Comparison of ENCODE assay signal across 11 cellular contexts in genomic region chr22:42632096-42632495, GRCh38. TPM values are rescaled to one million over a fixed set of nuclear protein-coding genes. Genes with fewer than 3 reads are reported as not detected.
DNase-seq lines count a peak whose midpoint lies in the region; ATAC-seq, FAIRE-seq and TF ChIP-seq lines count a peak whose summit lies in the region.
"Had no signal": no experiment of that assay in that cellular context is flagged by ENCODE, and none has a peak within 500 bp of the region (broad histone marks: within the 10 kb centered on the region; RNA-seq: fewer than 3 reads in every experiment).

No MANE protein-coding gene starts in this region.

- TF ChIP-seq EP300 in A549 (IDR thresholded peaks at IDR 0.05), result no peak

- no peak for TF ChIP-seq CTCF in A549 (IDR thresholded peaks at IDR 0.05)
- TF ChIP-seq CTCF in GM12874 (IDR thresholded peaks at IDR 0.05; ENCODE audit: insufficient read depth, low read depth, low read length), result peak; percentile 23; the same call in 1 of the 2 replicates
- TF ChIP-seq CTCF in adrenal gland (IDR thresholded peaks at IDR 0.05), result peak in 4 of 6 experiments; percentile 12 to 29 (median 21)
- TF ChIP-seq CTCF in kidney (IDR thresholded peaks at IDR 0.05; ENCODE audit: borderline replicate concordance, extremely low read depth, insufficient read depth), result peak; percentile 8

- ATAC-seq in A549, result peak; percentile 42 to 61; a peak in 4 of 6 replicates

- H3K27me3 ChIP-seq in adrenal gland, result no peaks in the 10 kb centered on the region

- POLR2A ChIA-PET in A549 (lab: Yijun Ruan, JAX), result no interaction called here

- 77% methylated on average over 13 of the region's 13 CpGs for WGBS in A549 (ENCODE audit: missing lambda C conversion rate)
- WGBS in adrenal gland, 4 donors, result 83 to 88% (median 85%) methylated on average over 13 of the region's 13 CpGs

- H3K9ac ChIP-seq in kidney (ENCODE audit: low read length in 2 of 2), result no peak overlapping the region

- TF ChIP-seq POLR2A in A549 (IDR thresholded peaks at IDR 0.05; ENCODE audit: low read length) (no peak), adrenal gland (IDR thresholded peaks at IDR 0.05) (no peak)

- FAIRE-seq in A549 (lab: Jason Lieb, UNC) (no peak), kidney (lab: Jason Lieb, UNC) (no peak), RCC 7860 (lab: Jason Lieb, UNC) (no peak)

- no peak overlapping the region for H3K4me2 ChIP-seq in A549

- H3K9me3 ChIP-seq in A549, result no peaks in the 10 kb centered on the region
- no peaks in the 10 kb centered on the region for H3K9me3 ChIP-seq in adrenal gland (replicated peaks in 1 of 3)
- H3K9me3 ChIP-seq in kidney (ENCODE audit: control insufficient read depth in 1 of 2, low read length in 2 of 2), result no peaks in the 10 kb centered on the region

- H3K4me1 ChIP-seq in A549, result peaks cover 17% of the 10 kb centered on the region
- peaks cover 5 to 20% of the 10 kb centered on the region in 2 donors for H3K4me1 ChIP-seq in adrenal gland (replicated peaks in 1 of 2)
- H3K4me1 ChIP-seq in kidney (ENCODE audit: control insufficient read depth in 1 of 2, insufficient read depth in 1 of 2, low read depth in 1 of 2, low read length in 2 of 2), result no peaks in the 10 kb centered on the region

- intact Hi-C loops in adrenal gland (cut with DNase I) (no loop called here), kidney (cut with DNase I) (no loop called here)

- DNase-seq in A549 (ENCODE audit: low read depth in 1 of 2, low spot score in 1 of 2), result peak in 1 of 2 experiments; percentile 25
- DNase-seq in adrenal gland, result no peak
- DNase-seq in kidney, result no peak
- no peak for DNase-seq in NCI-H1694 (lab: John Stamatoyannopoulos, UW)
- DNase-seq in nucleus accumbens (lab: John Stamatoyannopoulos, UW), result no peak
- DNase-seq in RCC 7860 (ENCODE audit: low spot score), result no peak
- no peak for DNase-seq in dedifferentiated amniotic fluid mesenchymal stem cell (ENCODE audit: extremely low spot score)
- DNase-seq: NCI-H69; stimulated activated CD4-positive, alpha-beta T cell treated with anti-CD3 and anti-CD28 coated beads, Interleukin-15, amount 100 ng/mL, for 24 hours; stimulated activated naive CD4-positive, alpha-beta T cell treated with Interleukin-2 at 50 U/mL for 16 hours had no signal

- H3K4me3 ChIP-seq in A549, result no peak overlapping the region
- H3K4me3 ChIP-seq in adrenal gland, result no peak overlapping the region
- H3K4me3 ChIP-seq in kidney (ENCODE audit: low read length in 2 of 2), result no peak overlapping the region

- H3K27ac ChIP-seq in A549 (peak overlapping the region in 1 of 2 experiments; percentile 37; a peak in 2 of 6 replicates), adrenal gland (peak overlapping the region in 1 of 5 donors; percentile 23), kidney (ENCODE audit: low read depth in 2 of 2, low read length in 2 of 2) (no peak overlapping the region)

- CTCF ChIA-PET in A549 (lab: Yijun Ruan, JAX), result interaction anchor here (0.8 to 4.3 kb wide), 3 partner anchors 10 to 18 kb away, joined by 4 to 42 read pairs (median 5); partner anchors contain the start of gene CYB5R3

- H3K36me3 ChIP-seq in adrenal gland (replicated peaks in 1 of 2), result peaks cover 0 to 89% of the 10 kb centered on the region in 2 donors
- H3K36me3 ChIP-seq in kidney (ENCODE audit: control insufficient read depth in 1 of 2, insufficient read depth in 2 of 2, low read length in 2 of 2), result peaks cover 28 to 37% of the 10 kb centered on the region in 2 donors

- no peak for TF ChIP-seq RAD21 in A549 (conservative IDR thresholded peaks at IDR 0.05 in 1 of 2, IDR thresholded peaks at IDR 0.05 in 1 of 2)

TF ChIP-seq in A549, 52 proteins besides CTCF, POLR2A, EP300 and RAD21:
- TF ChIP-seq MYC (IDR thresholded peaks at IDR 0.05; ENCODE audit: borderline replicate concordance, low read length), result no peak
- no peak for TF ChIP-seq NPAS2 (CRISPR knock-in tag; IDR thresholded peaks at IDR 0.05; ENCODE audit: borderline replicate concordance)
- no peak for TF ChIP-seq FOSB (CRISPR knock-in tag; IDR thresholded peaks at IDR 0.05)
- TF ChIP-seq EHMT2 (IDR thresholded peaks at IDR 0.05; ENCODE audit: low read depth), result no peak
- TF ChIP-seq POLR2AphosphoS2 (conservative IDR thresholded peaks at IDR 0.05; ENCODE audit: low read length), result no peak
- no peak for TF ChIP-seq CEBPB (IDR thresholded peaks at IDR 0.05)
- no peak for TF ChIP-seq HES2 (IDR thresholded peaks at IDR 0.05)
- TF ChIP-seq SMC3 (IDR thresholded peaks at IDR 0.05), result no peak
- no peak for TF ChIP-seq MAFK (IDR thresholded peaks at IDR 0.05; ENCODE audit: partially characterized antibody)
- TF ChIP-seq GATA3 (IDR thresholded peaks at IDR 0.05; ENCODE audit: borderline replicate concordance), result no peak
- no peak for TF ChIP-seq ELK1 (IDR thresholded peaks at IDR 0.05; ENCODE audit: low read depth, low read length)
- no peak for TF ChIP-seq USF2 (IDR thresholded peaks at IDR 0.05)
- no peak for TF ChIP-seq PHF8 (IDR thresholded peaks at IDR 0.05; ENCODE audit: borderline replicate concordance, low read depth)
- TF ChIP-seq ZNF302 (CRISPR knock-in tag; IDR thresholded peaks at IDR 0.05), result no peak
- TF ChIP-seq ZSCAN20 (CRISPR knock-in tag; IDR thresholded peaks at IDR 0.05), result no peak
TF ChIP-seq in A549: peak in this region for 0.

RNA-seq across cellular contexts. Expression of gene ATP5MGL, which starts 8.3 kb away (rescaled TPM):
- not detected in 2 replicates for polyA plus RNA-seq in A549 (2011; rRNA removed)
- polyA plus RNA-seq in A549 (2012; cell fraction: cytosol; rRNA removed), result not detected in 2 replicates
- polyA plus RNA-seq in A549 (2012; cell fraction: nucleus; rRNA removed), result not detected in 2 replicates
- not detected in 3 replicates for polyA plus RNA-seq in A549 (2017; fragmentation: RNase III; extraction: RNeasy Plus Mini Kit Qiagen cat#74134 plus additional on column Dnase treatment)
- 0.87 and 1.3 TPM in 2 replicates for polyA minus RNA-seq in A549 (2011; rRNA and poly(A)+ RNA removed)
- under 1 TPM in 4 of 8 donors, not detected in 4; 0.31 to 0.86 (median 0.57) TPM for total RNA-seq in adrenal gland
- not detected for polyA plus RNA-seq in adrenal gland
- 0.88 TPM for total RNA-seq in kidney
- not detected for polyA plus RNA-seq in kidney (ENCODE audit: insufficient read depth, low read depth, low replicate concordance)

RNA-seq across cellular contexts. Expression of gene CYB5R3, which starts 17.1 kb away (rescaled TPM):
- 30.8 and 39.4 TPM in 2 replicates for polyA plus RNA-seq in A549 (2011; rRNA removed)
- polyA plus RNA-seq in A549 (2012; cell fraction: cytosol; rRNA removed), result 53.4 and 74.7 TPM in 2 replicates
- 60.2 and 68.1 TPM in 2 replicates for polyA plus RNA-seq in A549 (2012; cell fraction: nucleus; rRNA removed)
- 47.6 to 54.0 TPM (median 51.8 TPM) in 3 replicates for polyA plus RNA-seq in A549 (2017; fragmentation: RNase III; extraction: RNeasy Plus Mini Kit Qiagen cat#74134 plus additional on column Dnase treatment)
- 40.5 and 42.5 TPM in 2 replicates for polyA minus RNA-seq in A549 (2011; rRNA and poly(A)+ RNA removed)
- total RNA-seq in adrenal gland, result 100 to 1,000 TPM; 187 to 578 (median 365) TPM
- 100 to 1,000 TPM; 101 to 313 (median 201) TPM for polyA plus RNA-seq in adrenal gland
- 426 TPM for total RNA-seq in kidney
- 287 TPM for polyA plus RNA-seq in kidney (ENCODE audit: insufficient read depth, low read depth, low replicate concordance)

RNA-seq across cellular contexts. Expression of gene POLDIP3, which starts 17.4 kb away (rescaled TPM):
- polyA plus RNA-seq in A549 (2011; rRNA removed) (31.8 and 42.0 TPM in 2 replicates), A549 (2017; fragmentation: RNase III; extraction: RNeasy Plus Mini Kit Qiagen cat#74134 plus additional on column Dnase treatment) (29.8 to 31.5 TPM (median 31.0 TPM) in 3 replicates), adrenal gland (10 to 100 TPM; 18.7 to 66.1 (median 24.1) TPM), kidney (ENCODE audit: insufficient read depth, low read depth, low replicate concordance) (44.1 TPM)
- 23.8 and 30.2 TPM in 2 replicates for polyA plus RNA-seq in A549 (2012; cell fraction: cytosol; rRNA removed)
- 27.7 and 37.2 TPM in 2 replicates for polyA plus RNA-seq in A549 (2012; cell fraction: nucleus; rRNA removed)
- 33.8 and 34.7 TPM in 2 replicates for polyA minus RNA-seq in A549 (2011; rRNA and poly(A)+ RNA removed)
- total RNA-seq in adrenal gland (10 to 100 TPM; 32.1 to 80.2 (median 54.5) TPM), kidney (67.9 TPM)
